Comparison of ENCODE assay signal across 1 cellular context in genomic region chr2:8538531-8538930, GRCh38.
TF ChIP-seq lines count a peak whose summit lies in the region.

No MANE protein-coding gene starts in this region.

TF ChIP-seq in K562, 482 proteins besides CTCF, POLR2A, EP300 and RAD21 (continued from another document):
- TF ChIP-seq CEBPZ (IDR thresholded peaks at IDR 0.05; ENCODE audit: borderline replicate concordance, low read depth, low read length) (no peak), ZNF239 (CRISPR knock-in tag; IDR thresholded peaks at IDR 0.05) (no peak), TBP (optimal IDR thresholded peaks at IDR 0.05; ENCODE audit: low read depth, low read length) (no peak), ZBTB8A (IDR thresholded peaks at IDR 0.05; ENCODE audit: partially characterized antibody) (no peak), ZZZ3 (IDR thresholded peaks at IDR 0.05) (no peak), THRA (IDR thresholded peaks at IDR 0.05) (no peak), BMI1 (IDR thresholded peaks at IDR 0.05; ENCODE audit: low read length) (no peak), FOXA3 (CRISPR knock-in tag; conservative IDR thresholded peaks at IDR 0.05 in 1 of 2, IDR thresholded peaks at IDR 0.05 in 1 of 2) (no peak), ZNF644 (tag; IDR thresholded peaks at IDR 0.05; ENCODE audit: low read depth) (no peak), OTX1 (CRISPR knock-in tag; IDR thresholded peaks at IDR 0.05) (no peak)
